Comparison of ENCODE assay signal across 32 cellular contexts in genomic region chr20:59789641-59790040, GRCh38.
DNase-seq lines count a peak whose midpoint lies in the region; ATAC-seq and TF ChIP-seq lines count a peak whose summit lies in the region.
"Had no signal": no experiment of that assay in that cellular context is flagged by ENCODE, and none has a peak within 500 bp of the region (broad histone marks: within the 10 kb centered on the region; RNA-seq: fewer than 3 reads in every experiment).

No MANE protein-coding gene starts in this region.

- H4K8ac ChIP-seq in H9 (replicated peaks; ENCODE audit: insufficient read length, low read depth, low read length): no peak overlapping the region

- no peaks in the 10 kb centered on the region for H3K79me1 ChIP-seq in H9 (ENCODE audit: insufficient read depth, low read depth, low read length, poor library complexity, severe bottlenecking)

- H3K23ac ChIP-seq in H9 (ENCODE audit: insufficient read length, low read depth, low read length): no peak overlapping the region

- H3K14ac ChIP-seq in H9 (ENCODE audit: insufficient read depth, low read length): no peak overlapping the region

- no peak overlapping the region for H3T11ph ChIP-seq in H9 (ENCODE audit: low read length)

- no peaks in the 10 kb centered on the region; a peak in 1 of 7 replicates for H3K36me3 Mint-ChIP-seq in H9 (ENCODE audit: insufficient read depth in 1 of 3, low read depth in 3 of 3)
- H3K36me3 Mint-ChIP-seq: CD8-positive, alpha-beta T cell had no signal

- H3K56ac ChIP-seq in H9 (ENCODE audit: insufficient read length, low read depth, low read length): no peak overlapping the region

- no peaks in the 10 kb centered on the region for H4K20me1 ChIP-seq in H9 (ENCODE audit: control insufficient read depth, insufficient read depth, insufficient read length)

- no peak overlapping the region for H2BK20ac ChIP-seq in H9 (ENCODE audit: low read depth, low read length, poor library complexity, severe bottlenecking)

- no peaks in the 10 kb centered on the region for H3K79me2 ChIP-seq in H9 (ENCODE audit: insufficient read depth, low read length)

- H3K27me3 ChIP-seq in H9 (ENCODE audit: insufficient read depth, low read length): no peaks in the 10 kb centered on the region
- peaks cover 0 to 34% (median 0%) of the 10 kb centered on the region in 4 donors for H3K27me3 ChIP-seq in esophagus muscularis mucosa
- H3K27me3 ChIP-seq in sigmoid colon: no peaks in the 10 kb centered on the region
- H3K27me3 ChIP-seq in psoas muscle (ENCODE audit: insufficient read depth in 3 of 3, low read length in 2 of 3): peaks cover 0 to 5% (median 0%) of the 10 kb centered on the region in 3 donors

- intact Hi-C loops in esophagus muscularis mucosa (cut with DNase I): no loop called here
- intact Hi-C loops in sigmoid colon (cut with DNase I): no loop called here
- intact Hi-C loops in psoas muscle (cut with DNase I): no loop called here
- intact Hi-C loops in sciatic nerve (cut with DNase I): loop anchor here (10.0 kb wide), 1 partner anchor 55 kb away; no protein-coding TSS in a partner anchor

- DNase-seq in activated CD4-positive, CD25-positive, alpha-beta regulatory T cell treated with anti-CD3 and anti-CD28 coated beads, Interleukin-2, amount 50 U/mL, for 72 hours: peak; percentile 18
- DNase-seq in H9 (peak; percentile 18), esophagus muscularis mucosa (ENCODE audit: extremely low spot score) (peak; percentile 66), sigmoid colon (peak; percentile 5), psoas muscle (no peak), LoVo (ENCODE audit: low spot score) (no peak), sciatic nerve (ENCODE audit: low spot score) (no peak)
- DNase-seq: CD8-positive, alpha-beta T cell; DMS 273 treated with DMSO at 0.1 percent for 48 hours; DMS79; EL; GDM1; HCEC 1CT; NCI-H1092; NCI-H1417 treated with DMSO at 0.1 percent for 48 hours; NCI-H1694 treated with DMSO at 0.1 percent for 48 hours; NCI-H2081 treated with DMSO at 0.1 percent for 48 hours; NCI-H2171; NCI-H226; NCI-H510A; NCI-H69; SHP77 treated with DMSO at 0.1 percent for 48 hours had no signal

- no peak for TF ChIP-seq POLR2A in esophagus muscularis mucosa (IDR thresholded peaks at IDR 0.05; ENCODE audit: low read depth)
- no peak for TF ChIP-seq POLR2A in sigmoid colon (IDR thresholded peaks at IDR 0.05)

- H3K4me1 ChIP-seq in H9 (ENCODE audit: insufficient read depth, low read length) (no peaks in the 10 kb centered on the region), esophagus muscularis mucosa (no peaks in the 10 kb centered on the region), sigmoid colon (no peaks in the 10 kb centered on the region), psoas muscle (no peaks in the 10 kb centered on the region)

- H3K23me2 ChIP-seq in H9 (ENCODE audit: insufficient read length, low read depth, low read length, poor library complexity, severe bottlenecking): no peaks in the 10 kb centered on the region

- no peak overlapping the region for H2BK15ac ChIP-seq in H9 (ENCODE audit: low read depth, low read length)

- no peak overlapping the region for H2AFZ ChIP-seq in H9 (ENCODE audit: low read length)
- H2AFZ ChIP-seq: GM23338 had no signal

- no peak overlapping the region for H2BK120ac ChIP-seq in H9 (ENCODE audit: low read depth, low read length, poor library complexity, severe bottlenecking)

- peaks cover 15 to 46% of the 10 kb centered on the region in 2 experiments for H3K9me3 Mint-ChIP-seq in H9

- peaks cover 35% of the 10 kb centered on the region for H3K27me3 Mint-ChIP-seq in H9 (ENCODE audit: low read depth)

- TF ChIP-seq CTCF in H9 (conservative IDR thresholded peaks at IDR 0.05) (no peak), esophagus muscularis mucosa (IDR thresholded peaks at IDR 0.05) (no peak), sigmoid colon (IDR thresholded peaks at IDR 0.05) (no peak), psoas muscle (IDR thresholded peaks at IDR 0.05) (no peak)

- no peak overlapping the region for H3K4ac ChIP-seq in H9 (ENCODE audit: low read depth, low read length)

- H3K27ac Mint-ChIP-seq in H9: no peak overlapping the region
- H3K27ac Mint-ChIP-seq: B cell; CD8-positive, alpha-beta T cell; GM23338 had no signal

- no peak for ATAC-seq in activated CD4-positive, CD25-positive, alpha-beta regulatory T cell treated with anti-CD3 and anti-CD28 coated beads, Interleukin-2, amount 50 U/mL, for 24 hours
- ATAC-seq in psoas muscle (no peak), sciatic nerve (no peak)
- ATAC-seq: CD8-positive, alpha-beta T cell; GM12878; GM23338; Panc1 had no signal

- H3K4me3 ChIP-seq in esophagus muscularis mucosa (no peak overlapping the region), sigmoid colon (no peak overlapping the region), psoas muscle (no peak overlapping the region)
- H3K4me3 ChIP-seq: GM12878, GM23338 had no signal

- H2BK12ac ChIP-seq in H9 (ENCODE audit: insufficient read length, low read depth, low read length): no peak overlapping the region

- H4K5ac ChIP-seq in H9 (ENCODE audit: insufficient read length, low read depth, low read length): no peak overlapping the region

- H3K4me3 Mint-ChIP-seq in H9: no peak overlapping the region
- H3K4me3 Mint-ChIP-seq: B cell; CD8-positive, alpha-beta T cell; GM23338 had no signal

- no peak overlapping the region for H3K4me2 ChIP-seq in H9 (ENCODE audit: insufficient read depth, insufficient read length, low read length)
- H3K4me2 ChIP-seq: GM23338 had no signal

- no peak overlapping the region for H2AK5ac ChIP-seq in H9 (ENCODE audit: insufficient read length, low read length)

- H3K18ac ChIP-seq in H9 (ENCODE audit: insufficient read length, low read depth, low read length): no peak overlapping the region

- peaks cover 0 to 5% of the 10 kb centered on the region in 2 experiments; a peak in 2 of 4 replicates for H3K4me1 Mint-ChIP-seq in H9
- H3K4me1 Mint-ChIP-seq: B cell had no signal

- no peak overlapping the region for H4K91ac ChIP-seq in H9 (ENCODE audit: insufficient read length, low read depth, low read length)

- H3K36me3 ChIP-seq in esophagus muscularis mucosa: no peaks in the 10 kb centered on the region
- no peaks in the 10 kb centered on the region for H3K36me3 ChIP-seq in sigmoid colon
- no peaks in the 10 kb centered on the region for H3K36me3 ChIP-seq in psoas muscle (ENCODE audit: insufficient read depth in 1 of 2, low read depth in 1 of 2)

- no CpG with 5 or more reads among the region's 2 CpGs for WGBS in H9 (ENCODE audit: extremely low coverage, insufficient read length, low lambda C conversion rate)
- 40% methylated on average over 2 of the region's 2 CpGs for WGBS in esophagus muscularis mucosa
- 36 to 39% methylated on average over 2 of the region's 2 CpGs for WGBS in sigmoid colon, 2 donors
- 22% methylated on average over 2 of the region's 2 CpGs for WGBS in psoas muscle, 3 donors

- H3K9ac ChIP-seq in H9 (ENCODE audit: extremely low read depth, insufficient read length, low read length): no peak overlapping the region

- no peak for TF ChIP-seq EP300 in esophagus muscularis mucosa (IDR thresholded peaks at IDR 0.05)
- no peak for TF ChIP-seq EP300 in sigmoid colon (IDR thresholded peaks at IDR 0.05)

- H3K27ac ChIP-seq in H9 (ENCODE audit: insufficient read length, low read depth, low read length) (no peak overlapping the region), esophagus muscularis mucosa (replicated peaks in 1 of 4) (no peak overlapping the region), sigmoid colon (no peak overlapping the region), psoas muscle (no peak overlapping the region)
- H3K27ac ChIP-seq: 22Rv1, C4-2B, HL-60, RWPE1 had no signal

- no peak overlapping the region for H2BK5ac ChIP-seq in H9 (ENCODE audit: insufficient read length, low read length)

- H3K9me3 ChIP-seq in H9 (ENCODE audit: control insufficient read depth, low read depth, low read length): no peaks in the 10 kb centered on the region
- H3K9me3 ChIP-seq in esophagus muscularis mucosa: peaks cover 0 to 18% (median 7%) of the 10 kb centered on the region in 4 donors
- H3K9me3 ChIP-seq in sigmoid colon: peaks cover 0 to 8% (median 1%) of the 10 kb centered on the region in 4 donors
- H3K9me3 ChIP-seq in psoas muscle: peaks cover 11% of the 10 kb centered on the region
- H3K9me3 ChIP-seq: Caco-2 had no signal

Comparison
In these comparisons a context has a peak if more than half of its experiments do, and no peak if none do; other contexts are left out.
1. DNase-seq: peak in activated CD4-positive, CD25-positive, alpha-beta regulatory T cell treated with anti-CD3 and anti-CD28 coated beads, Interleukin-2, amount 50 U/mL, for 72 hours (single experiment), H9 (single experiment), esophagus muscularis mucosa (single experiment) and sigmoid colon (single experiment); none in psoas muscle (0 of 2), LoVo (single experiment) and sciatic nerve (single experiment).